Comparison of ENCODE assay signal across 1 cellular context in the genomic region with DNA sequence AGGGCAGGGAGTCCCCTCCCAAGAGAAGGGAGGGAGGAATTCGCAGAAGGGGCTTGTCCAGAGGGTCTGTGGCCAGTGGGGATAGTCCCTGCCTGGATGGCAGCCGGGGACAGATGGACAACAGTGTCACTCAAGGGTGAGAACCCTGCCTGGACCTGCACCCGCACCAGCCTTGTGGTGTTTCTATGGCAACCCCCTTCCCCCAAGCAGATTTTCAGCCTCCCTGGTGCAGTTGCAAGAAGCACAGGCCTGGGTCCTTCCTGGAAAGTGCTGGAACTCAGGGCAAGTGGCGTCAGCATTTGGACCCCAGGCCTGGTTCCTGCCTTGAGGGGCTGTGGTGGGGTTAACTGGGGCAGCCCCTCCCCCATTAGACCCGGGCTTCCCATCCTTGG.
TF ChIP-seq lines count a peak whose summit lies in the region.

No MANE protein-coding gene starts in this region.

TF ChIP-seq in neural cell, 6 proteins besides CTCF, POLR2A, EP300 and RAD21:
- no peak for TF ChIP-seq SMC3 (conservative IDR thresholded peaks at IDR 0.05; ENCODE audit: poor library complexity)
- TF ChIP-seq TAF1 (IDR thresholded peaks at IDR 0.05; ENCODE audit: low read depth) = no peak
- no peak for TF ChIP-seq EZH2 (IDR thresholded peaks at IDR 0.05; ENCODE audit: borderline replicate concordance, insufficient read depth, low read length, poor library complexity, severe bottlenecking)
- TF ChIP-seq, protein P1, sequence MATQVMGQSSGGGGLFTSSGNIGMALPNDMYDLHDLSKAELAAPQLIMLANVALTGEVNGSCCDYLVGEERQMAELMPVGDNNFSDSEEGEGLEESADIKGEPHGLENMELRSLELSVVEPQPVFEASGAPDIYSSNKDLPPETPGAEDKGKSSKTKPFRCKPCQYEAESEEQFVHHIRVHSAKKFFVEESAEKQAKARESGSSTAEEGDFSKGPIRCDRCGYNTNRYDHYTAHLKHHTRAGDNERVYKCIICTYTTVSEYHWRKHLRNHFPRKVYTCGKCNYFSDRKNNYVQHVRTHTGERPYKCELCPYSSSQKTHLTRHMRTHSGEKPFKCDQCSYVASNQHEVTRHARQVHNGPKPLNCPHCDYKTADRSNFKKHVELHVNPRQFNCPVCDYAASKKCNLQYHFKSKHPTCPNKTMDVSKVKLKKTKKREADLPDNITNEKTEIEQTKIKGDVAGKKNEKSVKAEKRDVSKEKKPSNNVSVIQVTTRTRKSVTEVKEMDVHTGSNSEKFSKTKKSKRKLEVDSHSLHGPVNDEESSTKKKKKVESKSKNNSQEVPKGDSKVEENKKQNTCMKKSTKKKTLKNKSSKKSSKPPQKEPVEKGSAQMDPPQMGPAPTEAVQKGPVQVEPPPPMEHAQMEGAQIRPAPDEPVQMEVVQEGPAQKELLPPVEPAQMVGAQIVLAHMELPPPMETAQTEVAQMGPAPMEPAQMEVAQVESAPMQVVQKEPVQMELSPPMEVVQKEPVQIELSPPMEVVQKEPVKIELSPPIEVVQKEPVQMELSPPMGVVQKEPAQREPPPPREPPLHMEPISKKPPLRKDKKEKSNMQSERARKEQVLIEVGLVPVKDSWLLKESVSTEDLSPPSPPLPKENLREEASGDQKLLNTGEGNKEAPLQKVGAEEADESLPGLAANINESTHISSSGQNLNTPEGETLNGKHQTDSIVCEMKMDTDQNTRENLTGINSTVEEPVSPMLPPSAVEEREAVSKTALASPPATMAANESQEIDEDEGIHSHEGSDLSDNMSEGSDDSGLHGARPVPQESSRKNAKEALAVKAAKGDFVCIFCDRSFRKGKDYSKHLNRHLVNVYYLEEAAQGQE (IDR thresholded peaks at IDR 0.05; ENCODE audit: borderline replicate concordance) = no peak
- no peak for TF ChIP-seq MXI1 (conservative IDR thresholded peaks at IDR 0.05; ENCODE audit: poor library complexity, severe bottlenecking)
- TF ChIP-seq POLR2AphosphoS5 (IDR thresholded peaks at IDR 0.05) = no peak
